Comparison of ENCODE assay signal across 8 cellular contexts in the genomic region with DNA sequence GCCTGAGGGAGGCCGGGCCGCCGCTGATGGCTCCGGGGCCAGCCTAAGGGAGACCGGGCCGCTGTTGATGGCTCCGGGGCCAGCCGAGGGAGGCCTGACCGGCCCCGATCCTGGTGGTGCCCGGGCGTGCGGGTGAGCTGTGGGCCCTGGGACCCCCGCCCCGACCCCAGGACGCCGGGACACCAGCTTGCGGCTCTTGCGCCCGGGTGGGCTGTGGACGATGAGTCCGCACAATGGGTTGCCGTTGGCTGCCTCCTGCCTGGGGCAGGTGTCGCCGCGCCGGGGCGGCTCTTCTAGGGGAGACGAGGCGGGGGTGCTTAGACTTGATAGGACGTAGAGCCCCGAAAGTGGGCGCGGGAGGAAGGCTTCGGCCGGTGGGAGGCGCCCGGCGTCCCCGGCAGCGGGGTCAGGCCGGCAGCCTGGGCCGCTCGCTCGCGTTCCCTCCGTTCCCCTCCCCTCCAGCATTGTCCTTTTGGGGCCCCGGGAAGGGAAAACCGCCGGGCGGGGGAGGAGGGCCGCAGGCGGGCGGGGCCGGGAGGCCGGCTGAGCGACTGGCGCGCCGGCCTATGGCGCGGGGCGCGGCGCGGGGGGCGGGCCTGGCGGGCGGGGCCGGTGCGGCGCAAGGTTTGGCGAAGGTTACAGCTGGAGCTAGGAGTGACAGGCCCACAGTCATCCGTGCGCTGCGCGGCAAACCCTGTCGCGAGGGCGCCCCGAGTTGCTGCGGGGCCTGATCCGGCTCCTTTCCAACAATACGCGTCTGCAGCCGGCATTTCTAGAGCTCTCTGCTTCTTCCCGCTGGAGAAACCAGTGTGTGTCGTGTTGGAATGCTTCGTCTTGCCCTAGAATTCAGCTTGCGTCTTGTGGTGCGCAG. TPM values are rescaled to one million over a fixed set of nuclear protein-coding genes. Genes with fewer than 3 reads are reported as not detected.
A peak's percentile ranks its signal among the peaks of the same experiment; 100 is the strongest.
DNase-seq lines count a peak whose midpoint lies in the region; ATAC-seq and TF ChIP-seq lines count a peak whose summit lies in the region.

No MANE protein-coding gene starts in this region.

- TF ChIP-seq CTCF in GM06990 (IDR thresholded peaks at IDR 0.05; ENCODE audit: insufficient read depth, low read length, poor library complexity, severe bottlenecking) (no peak), H9 (conservative IDR thresholded peaks at IDR 0.05) (peak; percentile 33; the same call in 1 of the 3 replicates), omental fat pad (IDR thresholded peaks at IDR 0.05) (no peak)

- H3K36me3 Mint-ChIP-seq in H9 (ENCODE audit: insufficient read depth in 1 of 3, low read depth in 3 of 3): peaks cover 2 to 9% (median 4%) of the 10 kb centered on the region in 3 experiments; a peak in 4 of 7 replicates
- H3K36me3 Mint-ChIP-seq in activated naive CD4-positive, alpha-beta T cell treated with anti-CD3 and anti-CD28 coated beads, Interleukin-2, amount 50 U/mL, for 24 hours: peaks cover 8% of the 10 kb centered on the region

- H2BK20ac ChIP-seq in H9 (ENCODE audit: low read depth, low read length, poor library complexity, severe bottlenecking): no peak overlapping the region

- peak overlapping the region; percentile 65 for H3K4me2 ChIP-seq in H9 (ENCODE audit: insufficient read depth, insufficient read length, low read length)

- H2BK12ac ChIP-seq in H9 (ENCODE audit: insufficient read length, low read depth, low read length): no peak overlapping the region

- peak overlapping the region; percentile 74 for H3K18ac ChIP-seq in H9 (ENCODE audit: insufficient read length, low read depth, low read length)

- no CpG with 5 or more reads among the region's 91 CpGs for WGBS in H9 (ENCODE audit: extremely low coverage, insufficient read length, low lambda C conversion rate)

- H4K5ac ChIP-seq in H9 (ENCODE audit: insufficient read length, low read depth, low read length): no peak overlapping the region

- H3K36me3 ChIP-seq in GM06990 (ENCODE audit: control insufficient read depth, insufficient read depth, low read length): no peaks in the 10 kb centered on the region
- H3K36me3 ChIP-seq in MG63: peaks cover 4% of the 10 kb centered on the region; the same call in 1 of the 2 replicates
- peaks cover 1% of the 10 kb centered on the region; the same call in 1 of the 2 replicates for H3K36me3 ChIP-seq in SK-N-MC (ENCODE audit: insufficient read depth, low read length)

- DNase-seq in GM06990 (ENCODE audit: extremely low read depth, insufficient read length) (peak; percentile 90), H9 (peak; percentile 86), MG63 (peak; percentile 80), SK-N-MC (ENCODE audit: low read depth, low spot score) (no peak), globus pallidus (ENCODE audit: low spot score) (peak; percentile 93), omental fat pad (ENCODE audit: low spot score) (peak; percentile 67)

- H3K27ac Mint-ChIP-seq in H9: peak overlapping the region in 2 of 3 experiments; percentile 85 to 89; a peak in 2 of 7 replicates
- H3K27ac Mint-ChIP-seq in activated naive CD4-positive, alpha-beta T cell treated with anti-CD3 and anti-CD28 coated beads, Interleukin-2, amount 50 U/mL, for 24 hours: peak overlapping the region; percentile 84

- H3K4me3 ChIP-seq in GM06990 (replicated peaks; ENCODE audit: low read depth, low read length) (peak overlapping the region; percentile 85), MG63 (peak overlapping the region; percentile 83), SK-N-MC (peak overlapping the region; percentile 83)

- no peak overlapping the region; the same call in 1 of the 2 replicates for H3K4ac ChIP-seq in H9 (ENCODE audit: low read depth, low read length)

- H3K14ac ChIP-seq in H9 (ENCODE audit: insufficient read depth, low read length): peak overlapping the region; percentile 11; the same call in 1 of the 2 replicates

- H3K23me2 ChIP-seq in H9 (ENCODE audit: insufficient read length, low read depth, low read length, poor library complexity, severe bottlenecking): peaks cover 3% of the 10 kb centered on the region

- no peak overlapping the region for H2BK120ac ChIP-seq in H9 (ENCODE audit: low read depth, low read length, poor library complexity, severe bottlenecking)

- H3K4me3 Mint-ChIP-seq in H9: peak overlapping the region; percentile 78 to 86
- H3K4me3 Mint-ChIP-seq in activated naive CD4-positive, alpha-beta T cell treated with anti-CD3 and anti-CD28 coated beads, Interleukin-2, amount 50 U/mL, for 24 hours: peak overlapping the region; percentile 92

- H3K56ac ChIP-seq in H9 (ENCODE audit: insufficient read length, low read depth, low read length): no peak overlapping the region

- peaks cover 19% of the 10 kb centered on the region for H3K27me3 Mint-ChIP-seq in H9 (ENCODE audit: low read depth)
- no peaks in the 10 kb centered on the region for H3K27me3 Mint-ChIP-seq in activated naive CD4-positive, alpha-beta T cell treated with anti-CD3 and anti-CD28 coated beads, Interleukin-2, amount 50 U/mL, for 24 hours

- H3K23ac ChIP-seq in H9 (ENCODE audit: insufficient read length, low read depth, low read length): no peak overlapping the region

- no peak overlapping the region for H2AK5ac ChIP-seq in H9 (ENCODE audit: insufficient read length, low read length)

- H4K8ac ChIP-seq in H9 (replicated peaks; ENCODE audit: insufficient read length, low read depth, low read length): no peak overlapping the region

- peaks cover 9% of the 10 kb centered on the region; the same call in 1 of the 2 replicates for H3K79me2 ChIP-seq in H9 (ENCODE audit: insufficient read depth, low read length)

- H3K27me3 ChIP-seq in GM06990 (replicated peaks; ENCODE audit: control insufficient read depth, insufficient read depth, low read length): no peaks in the 10 kb centered on the region
- H3K27me3 ChIP-seq in H9 (ENCODE audit: insufficient read depth, low read length): no peaks in the 10 kb centered on the region
- no peaks in the 10 kb centered on the region for H3K27me3 ChIP-seq in MG63

- H3K9me3 Mint-ChIP-seq in H9: no peaks in the 10 kb centered on the region; a peak in 1 of 5 replicates
- H3K9me3 Mint-ChIP-seq in activated naive CD4-positive, alpha-beta T cell treated with anti-CD3 and anti-CD28 coated beads, Interleukin-2, amount 50 U/mL, for 24 hours: no peaks in the 10 kb centered on the region

- H4K20me1 ChIP-seq in H9 (ENCODE audit: control insufficient read depth, insufficient read depth, insufficient read length): no peaks in the 10 kb centered on the region

- ATAC-seq in omental fat pad (ENCODE audit: low FRiP score): peak; percentile 90

- H2AFZ ChIP-seq in H9 (ENCODE audit: low read length): no peak overlapping the region

- peaks cover 2% of the 10 kb centered on the region for H3K79me1 ChIP-seq in H9 (ENCODE audit: insufficient read depth, low read depth, low read length, poor library complexity, severe bottlenecking)

- no peak overlapping the region for H3T11ph ChIP-seq in H9 (ENCODE audit: low read length)

- H3K9ac ChIP-seq in H9 (ENCODE audit: extremely low read depth, insufficient read length, low read length) (peak overlapping the region; percentile 20), SK-N-MC (ENCODE audit: insufficient read length) (peak overlapping the region; percentile 94)

- 0 out of 2 replicates have a peak, but pooled peaks cover 3% of the 10 kb centered on the region for H3K4me1 ChIP-seq in H9 (ENCODE audit: insufficient read depth, low read length)

- H2BK5ac ChIP-seq in H9 (ENCODE audit: insufficient read length, low read length): no peak overlapping the region

- H3K4me1 Mint-ChIP-seq in H9: peaks cover 48 to 60% of the 10 kb centered on the region in 2 experiments
- peaks cover 60% of the 10 kb centered on the region for H3K4me1 Mint-ChIP-seq in activated naive CD4-positive, alpha-beta T cell treated with anti-CD3 and anti-CD28 coated beads, Interleukin-2, amount 50 U/mL, for 24 hours

- H3K27ac ChIP-seq in H9 (ENCODE audit: insufficient read length, low read depth, low read length) (no peak overlapping the region), SK-N-MC (peak overlapping the region; percentile 89), temporal lobe (ENCODE audit: low read depth, low read length) (peak overlapping the region; percentile 95)

- no peak overlapping the region for H4K91ac ChIP-seq in H9 (ENCODE audit: insufficient read length, low read depth, low read length)

- H3K9me3 ChIP-seq in H9 (ENCODE audit: control insufficient read depth, low read depth, low read length) (no peaks in the 10 kb centered on the region), MG63 (no peaks in the 10 kb centered on the region), SK-N-MC (ENCODE audit: low read depth, low read length) (no peaks in the 10 kb centered on the region)

- H2BK15ac ChIP-seq in H9 (ENCODE audit: low read depth, low read length): no peak overlapping the region; the same call in 1 of the 2 replicates

RNA-seq across cellular contexts. Expression of a gene that starts 0.8 kb away (rescaled TPM):
- total RNA-seq in H9 (2021) (24.9 and 28.5 TPM in 2 replicates), omental fat pad (10 to 100 TPM; 26.4 to 29.8 (median 27.0) TPM), temporal lobe (51.9 TPM)
- 2.9 and 5.2 TPM in 2 replicates for total RNA-seq in MG63 (2014; rRNA removed; shearing (Covaris generic); ENCODE audit: low replicate concordance)
